Comparison of ENCODE assay signal across 8 cellular contexts in the genomic region with DNA sequence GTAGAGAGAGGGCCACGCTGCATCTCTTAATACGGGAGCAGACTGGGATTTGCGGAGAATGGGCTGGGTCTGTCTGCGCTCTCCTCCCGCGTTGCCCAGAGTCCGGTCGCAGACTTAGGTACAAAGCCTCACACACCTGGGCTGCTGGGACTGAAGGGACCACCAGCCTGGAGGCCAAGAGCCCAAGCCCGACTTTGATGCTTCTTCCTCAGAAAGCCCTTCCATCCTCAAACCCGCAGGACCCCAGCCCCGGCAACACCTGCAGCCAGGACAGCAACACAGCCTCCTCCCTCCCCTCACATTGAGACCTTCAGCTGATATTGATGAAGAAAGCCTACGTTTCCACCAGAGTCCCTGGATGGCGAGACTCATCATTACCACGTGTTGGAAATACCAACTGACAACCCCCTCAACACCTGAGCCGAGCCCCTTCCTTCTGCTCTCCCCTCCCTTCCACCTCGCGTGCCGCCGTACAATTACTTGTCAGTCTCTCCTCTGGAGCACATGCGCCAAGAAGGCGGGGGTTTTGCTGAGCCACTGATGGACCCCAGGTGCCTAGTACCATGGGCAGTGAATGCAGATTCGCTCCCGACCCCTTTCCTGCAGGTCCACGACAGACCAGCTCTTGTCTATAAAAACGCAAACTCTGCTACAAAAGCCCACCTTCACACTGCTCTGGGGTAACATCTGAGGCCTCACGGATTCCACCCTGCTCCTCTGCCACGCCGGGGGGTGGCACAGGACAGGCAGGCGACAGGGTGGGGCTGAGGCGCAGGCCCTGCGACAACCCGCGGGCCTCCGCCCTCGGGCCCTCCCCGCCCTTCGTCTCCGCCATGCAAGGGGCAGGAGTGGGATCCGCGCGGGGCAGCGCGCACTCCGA. TPM values are rescaled to one million over a fixed set of nuclear protein-coding genes. Genes with fewer than 3 reads are reported as not detected.
DNase-seq lines count a peak whose midpoint lies in the region; ATAC-seq and TF ChIP-seq lines count a peak whose summit lies in the region.

No MANE protein-coding gene starts in this region.

- H3K27me3 Mint-ChIP-seq in dendritic cell treated with granulocyte-macrophage colony-stimulating factor and Interleukin-4, amounts not matched to agents 40 ng/mL and 50 ng/mL, for 4 days: no peaks in the 10 kb centered on the region

- H4K20me1 ChIP-seq in Loucy (ENCODE audit: insufficient read depth, low read length, poor library complexity, severe bottlenecking): peaks cover 6% of the 10 kb centered on the region
- H4K20me1 ChIP-seq in neural cell (ENCODE audit: insufficient read depth): peaks cover 8% of the 10 kb centered on the region

- DNase-seq in GM13976 (ENCODE audit: low spot score) (peak; percentile 55), GDM1 (lab: John Stamatoyannopoulos, UW) (no peak)
- no peak for DNase-seq in stimulated activated CD4-positive, alpha-beta T cell treated with anti-CD3 and anti-CD28 coated beads, Interleukin-2, amount 100 ng/mL, for 48 hours

- peaks cover 18% of the 10 kb centered on the region; the same call in 1 of the 2 replicates for H3K79me2 ChIP-seq in Loucy (ENCODE audit: insufficient read depth, low read length)
- peaks cover 15% of the 10 kb centered on the region for H3K79me2 ChIP-seq in neural cell (replicated peaks; ENCODE audit: insufficient read depth, low read length)

- no peaks in the 10 kb centered on the region for H3K4me1 ChIP-seq in Loucy (ENCODE audit: insufficient read depth, low read length, poor library complexity, severe bottlenecking)

- H3K36me3 Mint-ChIP-seq in dendritic cell treated with granulocyte-macrophage colony-stimulating factor and Interleukin-4, amounts not matched to agents 40 ng/mL and 50 ng/mL, for 4 days (ENCODE audit: low read depth): peaks cover 47% of the 10 kb centered on the region

- no peaks in the 10 kb centered on the region for H3K9me2 ChIP-seq in Loucy (replicated peaks; ENCODE audit: low read depth, low read length)
- H3K9me2 ChIP-seq in neural cell (ENCODE audit: insufficient read depth, low read length): no peaks in the 10 kb centered on the region

- intact Hi-C loops in dendritic cell treated with granulocyte-macrophage colony-stimulating factor and Interleukin-4, amounts not matched to agents 40 ng/mL and 50 ng/mL, for 4 days (cut with micrococcal nuclease): loop anchor here (10.0 kb wide), 1 partner anchor 84 kb away; no protein-coding TSS in a partner anchor

- in situ Hi-C loops in GM13976 (cut with MboI; ENCODE audit: low sequenced_read_pairs, unreplicated experiment): loop anchor here (10.0 kb wide), 1 partner anchor 144 kb away; no protein-coding TSS in a partner anchor

- TF ChIP-seq EP300 in neural cell (conservative IDR thresholded peaks at IDR 0.05; ENCODE audit: poor library complexity, severe bottlenecking): no peak

- TF ChIP-seq RAD21 in neural cell (conservative IDR thresholded peaks at IDR 0.05): no peak

- TF ChIP-seq CTCF in GM13976 (IDR thresholded peaks at IDR 0.05; ENCODE audit: borderline replicate concordance, control extremely low read depth, extremely low read depth, insufficient read depth, missing control alignments) (no peak), Loucy (conservative IDR thresholded peaks at IDR 0.05; ENCODE audit: low read length) (no peak), neural cell (IDR thresholded peaks at IDR 0.05; ENCODE audit: poor library complexity, severe bottlenecking) (no peak)

- H3K27me3 ChIP-seq in Loucy (ENCODE audit: insufficient read depth, low read length, poor library complexity, severe bottlenecking) (no peaks in the 10 kb centered on the region), neural cell (ENCODE audit: insufficient read depth, low read depth, low read length) (no peaks in the 10 kb centered on the region)

- peak overlapping the region; percentile 82 for H3K27ac Mint-ChIP-seq in dendritic cell treated with granulocyte-macrophage colony-stimulating factor and Interleukin-4, amounts not matched to agents 40 ng/mL and 50 ng/mL, for 4 days

- H3K4me1 Mint-ChIP-seq in dendritic cell treated with granulocyte-macrophage colony-stimulating factor and Interleukin-4, amounts not matched to agents 40 ng/mL and 50 ng/mL, for 4 days (ENCODE audit: low read depth): peaks cover 50% of the 10 kb centered on the region

- H3K36me3 ChIP-seq in Loucy (ENCODE audit: insufficient read depth, low read length): no peaks in the 10 kb centered on the region; the same call in 1 of the 2 replicates
- H3K36me3 ChIP-seq in neural cell (ENCODE audit: insufficient read depth, low read length): no peaks in the 10 kb centered on the region

- peak overlapping the region; percentile 90 for H3K4me3 Mint-ChIP-seq in dendritic cell treated with granulocyte-macrophage colony-stimulating factor and Interleukin-4, amounts not matched to agents 40 ng/mL and 50 ng/mL, for 4 days

- no peaks in the 10 kb centered on the region for H3K9me3 Mint-ChIP-seq in dendritic cell treated with granulocyte-macrophage colony-stimulating factor and Interleukin-4, amounts not matched to agents 40 ng/mL and 50 ng/mL, for 4 days

- H3F3A ChIP-seq in Loucy (ENCODE audit: low read depth) (no peaks in the 10 kb centered on the region), neural cell (ENCODE audit: insufficient read depth, low read length, poor library complexity, severe bottlenecking) (no peaks in the 10 kb centered on the region)

- H3K9ac ChIP-seq in Loucy (ENCODE audit: low read depth, low read length, poor library complexity, severe bottlenecking) (peak overlapping the region; percentile 76), neural cell (ENCODE audit: low read length) (peak overlapping the region; percentile 89)

- ATAC-seq in HG03175 (IDR thresholded peaks at IDR 0.05; ENCODE audit: unreplicated experiment) (no peak), HG02798 (IDR thresholded peaks at IDR 0.05; ENCODE audit: poor library complexity, unreplicated experiment) (no peak)

- peak overlapping the region; percentile 60 for H3K27ac ChIP-seq in neural cell (ENCODE audit: low read length)

- H3K4me2 ChIP-seq in Loucy (ENCODE audit: low read depth, low read length, poor library complexity, severe bottlenecking) (peak overlapping the region; percentile 85), neural cell (ENCODE audit: low read length) (peak overlapping the region; percentile 69)

- H3K9me3 ChIP-seq in Loucy (ENCODE audit: insufficient read depth, low read depth, low read length) (no peaks in the 10 kb centered on the region), neural cell (ENCODE audit: low read length) (no peaks in the 10 kb centered on the region)

- H2AFZ ChIP-seq in Loucy (ENCODE audit: low read length) (no peak overlapping the region), neural cell (ENCODE audit: low read depth, low read length) (peak overlapping the region; percentile 63)

- peak overlapping the region; percentile 84 for H3K4me3 ChIP-seq in Loucy (ENCODE audit: low read length, poor library complexity, severe bottlenecking)
- H3K4me3 ChIP-seq in neural cell (ENCODE audit: low read length): peak overlapping the region; percentile 99

TF ChIP-seq in neural cell, 6 proteins besides CTCF, POLR2A, EP300 and RAD21:
- TF ChIP-seq POLR2AphosphoS5 (IDR thresholded peaks at IDR 0.05) (peak; percentile 6), SMC3 (conservative IDR thresholded peaks at IDR 0.05; ENCODE audit: poor library complexity) (no peak)

RNA-seq across cellular contexts. Expression of gene ASB6, which starts 0.8 kb away (rescaled TPM):
- 18.4 and 24.6 TPM in 2 replicates for polyA plus RNA-seq in neural cell
- polyA minus RNA-seq in neural cell: 23.3 and 24.8 TPM in 2 replicates

RNA-seq across cellular contexts. Expression of gene NTMT1, which starts 15.1 kb away (rescaled TPM):
- 35.9 and 57.1 TPM in 2 replicates for polyA plus RNA-seq in neural cell
- polyA minus RNA-seq in neural cell: 15.4 and 19.2 TPM in 2 replicates

RNA-seq across cellular contexts. Expression of gene C9orf50, which starts 20.2 kb away (rescaled TPM):
- not detected in 2 replicates for polyA plus RNA-seq in neural cell
- polyA minus RNA-seq in neural cell: not detected in 2 replicates

RNA-seq across cellular contexts. Expression of gene PRRX2, which starts 24.3 kb away (rescaled TPM):
- polyA plus RNA-seq in neural cell: not detected in 2 replicates
- not detected in 2 replicates for polyA minus RNA-seq in neural cell
